ENCODE assay signal across 8 cellular contexts in the genomic region with DNA sequence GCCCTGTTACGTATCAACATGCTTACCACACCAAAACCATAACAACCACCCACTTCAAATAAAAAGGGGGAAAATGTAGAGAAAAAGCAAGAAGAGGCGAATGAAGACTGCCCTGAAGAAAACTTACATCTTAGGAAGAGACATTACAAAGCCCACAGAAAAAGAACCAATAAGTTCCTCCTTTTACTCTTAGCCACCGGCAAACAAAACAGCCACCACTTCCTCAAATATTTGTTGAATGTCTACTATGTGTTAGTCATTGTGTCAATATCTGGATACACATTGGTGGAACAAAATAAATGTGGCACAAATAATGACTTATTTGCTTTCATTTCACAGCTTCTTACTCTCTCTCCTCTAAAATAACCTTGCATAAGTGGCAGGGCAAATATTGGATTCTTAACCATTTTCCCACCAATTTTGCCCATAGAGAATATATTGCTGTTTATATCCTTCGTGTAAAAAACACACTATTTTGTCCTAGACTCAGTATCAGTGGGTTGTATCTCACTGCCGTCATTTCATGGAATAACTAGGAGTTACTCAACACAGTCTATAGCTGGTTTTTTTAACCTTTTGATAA.
DNase-seq lines count a peak whose midpoint lies in the region; ATAC-seq, FAIRE-seq and TF ChIP-seq lines count a peak whose summit lies in the region.

No MANE protein-coding gene starts in this region.

- POLR2A ChIA-PET in K562 (lab: Yijun Ruan, JAX): interaction anchor here (0.9 to 3.6 kb wide), 4 partner anchors 11 to 30 kb away, joined by 3 to 20 read pairs (median 4); no protein-coding TSS in a partner anchor

- 0 out of 3 replicates have a peak, but pooled peaks cover 4% of the 10 kb centered on the region for H3K79me2 ChIP-seq in K562 (ENCODE audit: control insufficient read depth, insufficient read depth, low read length)

- intact Hi-C loops in K562 (cut with micrococcal nuclease): no loop called here
- intact Hi-C loops in mucosa of descending colon (cut with DNase I, micrococcal nuclease): no loop called here

- H3K36me3 ChIP-seq in K562 (ENCODE audit: control insufficient read depth, insufficient read depth, low read length): no peaks in the 10 kb centered on the region
- no peaks in the 10 kb centered on the region for H3K36me3 ChIP-seq in mucosa of descending colon (ENCODE audit: low read depth)

- peak; percentile 52; the same call in 1 of the 2 replicates for TF ChIP-seq EP300 in K562 (IDR thresholded peaks at IDR 0.05; ENCODE audit: low read length)

- H3K4me1 ChIP-seq in K562 (replicated peaks in 1 of 2; ENCODE audit: control insufficient read depth in 2 of 2, insufficient read depth in 2 of 2, low read length in 2 of 2): peaks cover 0 to 38% of the 10 kb centered on the region in 2 experiments; a peak in 3 of 5 replicates
- H3K4me1 ChIP-seq in mucosa of descending colon (ENCODE audit: low read depth): no peaks in the 10 kb centered on the region

- H4K20me1 ChIP-seq in K562 (replicated peaks; ENCODE audit: control insufficient read depth, insufficient read depth, low read length): no peaks in the 10 kb centered on the region

- DNase-seq in ELR (ENCODE audit: low read depth) (peak; percentile 78), MV-4-11 (lab: John Stamatoyannopoulos, UW) (peak; percentile 97), K562 (ENCODE audit: extremely low read depth in 1 of 4, low spot score in 3 of 4) (peak in 1 of 4 experiments; percentile 58), mucosa of descending colon (peak in 1 of 3 donors; percentile 31), superior temporal gyrus (ENCODE audit: extremely low spot score) (no peak), DMS 273 treated with DMSO at 0.1 percent for 48 hours (lab: John Stamatoyannopoulos, UW) (no peak)
- no peak for DNase-seq in stimulated activated naive CD8-positive, alpha-beta T cell treated with anti-CD3 and anti-CD28 coated beads, Interleukin-15, Interleukin-2, amounts not matched to agents 100 U/mL and 50 U/mL, for 24 hours

- ATAC-seq in K562 (peak; percentile 70), mucosa of descending colon (peak; percentile 81), HG02852 (IDR thresholded peaks at IDR 0.05; ENCODE audit: unreplicated experiment) (no peak)
- no peak for ATAC-seq in stimulated activated naive CD8-positive, alpha-beta T cell treated with anti-CD3 and anti-CD28 coated beads, Interleukin-15, Interleukin-2, amounts not matched to agents 100 U/mL and 50 U/mL, for 24 hours

- in situ Hi-C loops in K562 (cut with MboI): no loop called here

- H3K4me3 ChIP-seq in K562: no peak overlapping the region
- no peak overlapping the region for H3K4me3 ChIP-seq in mucosa of descending colon

- peak overlapping the region in 1 of 2 experiments; percentile 33; a peak in 2 of 4 replicates for H3K9ac ChIP-seq in K562 (ENCODE audit: insufficient read depth in 1 of 2, low read depth in 2 of 2, low read length in 2 of 2)

- no peak for TF ChIP-seq RAD21 in K562 (CRISPR knock-in tag; conservative IDR thresholded peaks at IDR 0.05 in 1 of 2, IDR thresholded peaks at IDR 0.05 in 1 of 2)

- peak; percentile 74 for FAIRE-seq in K562 (lab: Jason Lieb, UNC)

- H3K9me1 ChIP-seq in K562 (ENCODE audit: control insufficient read depth, insufficient read depth, low read length): no peaks in the 10 kb centered on the region

- H3K4me2 ChIP-seq in K562 (ENCODE audit: insufficient read depth, low read length): peak overlapping the region; percentile 42

- CTCF ChIA-PET in K562 (lab: Yijun Ruan, JAX; ENCODE audit: low intra/inter-chr PET ratio): interaction anchor here (0.7 kb wide), 1 partner anchor 199 kb away, joined by 3 read pairs; no protein-coding TSS in a partner anchor

- 15% methylated on average over 5 of the region's 5 CpGs for WGBS in K562 (ENCODE audit: insufficient coverage, low coverage, missing lambda C conversion rate)

- no TSS peak for BruUV-seq in K562 (replicated peaks; lab: Mats Ljungman, UMichigan)

- no peaks in the 10 kb centered on the region for H3K9me3 ChIP-seq in K562 (replicated peaks; ENCODE audit: control insufficient read depth, insufficient read depth, low read depth, low read length)
- H3K9me3 ChIP-seq in mucosa of descending colon: no peaks in the 10 kb centered on the region

- H3K27me3 ChIP-seq in K562 (ENCODE audit: control insufficient read depth in 2 of 2, insufficient read depth in 2 of 2, low read length in 2 of 2): no peaks in the 10 kb centered on the region

- H3K27ac ChIP-seq in K562 (ENCODE audit: extremely low read depth, low read depth, low read length): peak overlapping the region; percentile 66

- TF ChIP-seq CTCF in K562 (IDR thresholded peaks at IDR 0.05 in 2 of 3, conservative IDR thresholded peaks at IDR 0.05 in 1 of 3; ENCODE audit: insufficient read depth in 2 of 3, low read depth in 1 of 3, low read length in 3 of 3) (no peak; a peak in 1 of 6 replicates), mucosa of descending colon (IDR thresholded peaks at IDR 0.05) (no peak)

- H2AFZ ChIP-seq in K562 (ENCODE audit: low read depth, low read length): peak overlapping the region; percentile 89

- TF ChIP-seq POLR2A in K562 (conservative IDR thresholded peaks at IDR 0.05): no peak

TF ChIP-seq in K562, 482 proteins besides CTCF, POLR2A, EP300 and RAD21 (continues in another document):
- TF ChIP-seq ARID1B (IDR thresholded peaks at IDR 0.05): peak; percentile 76
- no peak for TF ChIP-seq PTBP1 (IDR thresholded peaks at IDR 0.05; ENCODE audit: low read depth, low read length)
- TF ChIP-seq CEBPG (CRISPR knock-in tag; IDR thresholded peaks at IDR 0.05): no peak
- no peak for TF ChIP-seq CEBPG (tag; conservative IDR thresholded peaks at IDR 0.05 in 1 of 2, IDR thresholded peaks at IDR 0.05 in 1 of 2)
- TF ChIP-seq, protein P1, sequence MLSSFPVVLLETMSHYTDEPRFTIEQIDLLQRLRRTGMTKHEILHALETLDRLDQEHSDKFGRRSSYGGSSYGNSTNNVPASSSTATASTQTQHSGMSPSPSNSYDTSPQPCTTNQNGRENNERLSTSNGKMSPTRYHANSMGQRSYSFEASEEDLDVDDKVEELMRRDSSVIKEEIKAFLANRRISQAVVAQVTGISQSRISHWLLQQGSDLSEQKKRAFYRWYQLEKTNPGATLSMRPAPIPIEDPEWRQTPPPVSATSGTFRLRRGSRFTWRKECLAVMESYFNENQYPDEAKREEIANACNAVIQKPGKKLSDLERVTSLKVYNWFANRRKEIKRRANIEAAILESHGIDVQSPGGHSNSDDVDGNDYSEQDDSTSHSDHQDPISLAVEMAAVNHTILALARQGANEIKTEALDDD (IDR thresholded peaks at IDR 0.05): peak; percentile 50; the same call in 1 of the 2 replicates
- peak; percentile 54; the same call in 1 of the 2 replicates for TF ChIP-seq TEAD4 (IDR thresholded peaks at IDR 0.05; ENCODE audit: low read length)
- TF ChIP-seq TEAD4 (CRISPR knock-in tag; IDR thresholded peaks at IDR 0.05; ENCODE audit: borderline replicate concordance): no peak
- TF ChIP-seq, protein P2, sequence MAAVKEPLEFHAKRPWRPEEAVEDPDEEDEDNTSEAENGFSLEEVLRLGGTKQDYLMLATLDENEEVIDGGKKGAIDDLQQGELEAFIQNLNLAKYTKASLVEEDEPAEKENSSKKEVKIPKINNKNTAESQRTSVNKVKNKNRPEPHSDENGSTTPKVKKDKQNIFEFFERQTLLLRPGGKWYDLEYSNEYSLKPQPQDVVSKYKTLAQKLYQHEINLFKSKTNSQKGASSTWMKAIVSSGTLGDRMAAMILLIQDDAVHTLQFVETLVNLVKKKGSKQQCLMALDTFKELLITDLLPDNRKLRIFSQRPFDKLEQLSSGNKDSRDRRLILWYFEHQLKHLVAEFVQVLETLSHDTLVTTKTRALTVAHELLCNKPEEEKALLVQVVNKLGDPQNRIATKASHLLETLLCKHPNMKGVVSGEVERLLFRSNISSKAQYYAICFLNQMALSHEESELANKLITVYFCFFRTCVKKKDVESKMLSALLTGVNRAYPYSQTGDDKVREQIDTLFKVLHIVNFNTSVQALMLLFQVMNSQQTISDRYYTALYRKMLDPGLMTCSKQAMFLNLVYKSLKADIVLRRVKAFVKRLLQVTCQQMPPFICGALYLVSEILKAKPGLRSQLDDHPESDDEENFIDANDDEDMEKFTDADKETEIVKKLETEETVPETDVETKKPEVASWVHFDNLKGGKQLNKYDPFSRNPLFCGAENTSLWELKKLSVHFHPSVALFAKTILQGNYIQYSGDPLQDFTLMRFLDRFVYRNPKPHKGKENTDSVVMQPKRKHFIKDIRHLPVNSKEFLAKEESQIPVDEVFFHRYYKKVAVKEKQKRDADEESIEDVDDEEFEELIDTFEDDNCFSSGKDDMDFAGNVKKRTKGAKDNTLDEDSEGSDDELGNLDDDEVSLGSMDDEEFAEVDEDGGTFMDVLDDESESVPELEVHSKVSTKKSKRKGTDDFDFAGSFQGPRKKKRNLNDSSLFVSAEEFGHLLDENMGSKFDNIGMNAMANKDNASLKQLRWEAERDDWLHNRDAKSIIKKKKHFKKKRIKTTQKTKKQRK (IDR thresholded peaks at IDR 0.05; ENCODE audit: borderline replicate concordance, low read depth, low read length): no peak
- 0 out of 2 replicates have a peak, but pooled peaks have one; percentile 55 for TF ChIP-seq FOXJ2 (tag; IDR thresholded peaks at IDR 0.05)
- TF ChIP-seq JUND (IDR thresholded peaks at IDR 0.05; ENCODE audit: borderline replicate concordance, low read depth, low read length): peak; percentile 90
- peak; percentile 94 for TF ChIP-seq JUND (tag; IDR thresholded peaks at IDR 0.05; ENCODE audit: borderline replicate concordance, low read depth, low read length)
- no peak for TF ChIP-seq CBX1 (IDR thresholded peaks at IDR 0.05; ENCODE audit: low read depth)
- TF ChIP-seq ADNP (tag; IDR thresholded peaks at IDR 0.05): no peak
- 0 out of 2 replicates have a peak, but pooled peaks have one; percentile 28 for TF ChIP-seq EHMT2 (IDR thresholded peaks at IDR 0.05)
- TF ChIP-seq MTA3 (IDR thresholded peaks at IDR 0.05; ENCODE audit: borderline replicate concordance): peak; percentile 18; the same call in 1 of the 2 replicates

Comparison
In these comparisons a context has a peak if more than half of its experiments do, and no peak if none do; other contexts are left out.
1. DNase-seq: peak in ELR (single experiment) and MV-4-11 (single experiment); none in stimulated activated naive CD8-positive, alpha-beta T cell treated with anti-CD3 and anti-CD28 coated beads, Interleukin-15, Interleukin-2, amounts not matched to agents 100 U/mL and 50 U/mL, for 24 hours (single experiment), superior temporal gyrus (single experiment) and DMS 273 treated with DMSO at 0.1 percent for 48 hours (single experiment).
2. ATAC-seq: peak in K562 (single experiment) and mucosa of descending colon (single experiment); none in stimulated activated naive CD8-positive, alpha-beta T cell treated with anti-CD3 and anti-CD28 coated beads, Interleukin-15, Interleukin-2, amounts not matched to agents 100 U/mL and 50 U/mL, for 24 hours (single experiment) and HG02852 (single experiment).